Comparison of ENCODE assay signal across 8 cellular contexts in genomic region chr11:2376751-2377451, GRCh38. TPM values are rescaled to one million over a fixed set of nuclear protein-coding genes. Genes with fewer than 3 reads are reported as not detected.
DNase-seq lines count a peak whose midpoint lies in the region; ATAC-seq, FAIRE-seq and TF ChIP-seq lines count a peak whose summit lies in the region.

Gene CD81, plus strand, starts transcription at chr11:2377310. Its CDS starts 240 bp downstream, at chr11:2377550.

- no peaks in the 10 kb centered on the region for H3K36me3 Mint-ChIP-seq in activated naive CD4-positive, alpha-beta T cell treated with anti-CD3 and anti-CD28 coated beads, Interleukin-2, amount 50 U/mL, for 24 hours

- H3K9me2 ChIP-seq in MM.1S (replicated peaks; ENCODE audit: insufficient read depth, low read length) = no peaks in the 10 kb centered on the region

- no peaks in the 10 kb centered on the region for H3K9me3 Mint-ChIP-seq in activated naive CD4-positive, alpha-beta T cell treated with anti-CD3 and anti-CD28 coated beads, Interleukin-2, amount 50 U/mL, for 24 hours

- WGBS in pancreas, 2 donors = 6 to 12% methylated on average over 11 to 65 of the region's 65 CpGs

- H3K27me3 ChIP-seq in GM06990 (replicated peaks; ENCODE audit: control insufficient read depth, insufficient read depth, low read length) (no peaks in the 10 kb centered on the region), RWPE2 (ENCODE audit: insufficient read depth, poor library complexity, severe bottlenecking) (no peaks in the 10 kb centered on the region), pancreas (no peaks in the 10 kb centered on the region), MM.1S (replicated peaks; ENCODE audit: insufficient read depth, low read length) (peaks cover 86% of the 10 kb centered on the region)

- H3K4me3 ChIP-seq in GM06990 (replicated peaks; ENCODE audit: low read depth, low read length) (peak within 1 kb of the TSS; percentile 89), RWPE2 (ENCODE audit: severe bottlenecking) (peak within 1 kb of the TSS; percentile 85), pancreas (peak within 1 kb of the TSS; percentile 85 to 100 (median 96)), MM.1S (ENCODE audit: low read length) (no peak within 1 kb of the TSS)

- no peak for FAIRE-seq in pancreas (lab: Jason Lieb, UNC)

- no peak within 1 kb of the TSS for H3K9ac ChIP-seq in MM.1S (ENCODE audit: low read length)

- no peak within 1 kb of the TSS for H3K4me2 ChIP-seq in MM.1S (ENCODE audit: low read depth, low read length)

- H3K4me3 Mint-ChIP-seq in activated naive CD4-positive, alpha-beta T cell treated with anti-CD3 and anti-CD28 coated beads, Interleukin-2, amount 50 U/mL, for 24 hours = peak within 1 kb of the TSS; percentile 89

- no peak within 1 kb of the TSS for H2AFZ ChIP-seq in MM.1S (ENCODE audit: low read length)

- H3K4me1 ChIP-seq in RWPE2 (ENCODE audit: insufficient read depth, poor library complexity, severe bottlenecking) (peaks cover 3% of the 10 kb centered on the region), pancreas (peaks cover 24 to 36% (median 31%) of the 10 kb centered on the region in 3 donors), MM.1S (ENCODE audit: low read length) (no peaks in the 10 kb centered on the region; the same call in 1 of the 2 replicates)

- DNase-seq in GM06990 (ENCODE audit: extremely low read depth, insufficient read length) (peak; percentile 59), RWPE2 (ENCODE audit: low spot score) (no peak), head of caudate nucleus (peak in 39 of 42 donors; percentile 61 to 90 (median 78)), pancreas (peak in 4 of 6 donors; percentile 62 to 90 (median 80)), ureter (ENCODE audit: low spot score) (peak; percentile 65), MM.1S (no peak)

- ATAC-seq in HG02610 (IDR thresholded peaks at IDR 0.05; ENCODE audit: unreplicated experiment) = peak; percentile 50
- peak; percentile 44 for ATAC-seq in RWPE2 (ENCODE audit: low read depth)
- peak; percentile 71 to 81 (median 78) for ATAC-seq in pancreas

- H3K9me3 ChIP-seq in RWPE2 (ENCODE audit: severe bottlenecking) (no peaks in the 10 kb centered on the region), pancreas (no peaks in the 10 kb centered on the region), MM.1S (replicated peaks; ENCODE audit: insufficient read depth, low read length) (no peaks in the 10 kb centered on the region)

- peaks cover 23% of the 10 kb centered on the region for H3K4me1 Mint-ChIP-seq in activated naive CD4-positive, alpha-beta T cell treated with anti-CD3 and anti-CD28 coated beads, Interleukin-2, amount 50 U/mL, for 24 hours

- H3K36me3 ChIP-seq in GM06990 (ENCODE audit: control insufficient read depth, insufficient read depth, low read length) = no peaks in the 10 kb centered on the region; the same call in 1 of the 2 replicates
- peaks cover 4% of the 10 kb centered on the region for H3K36me3 ChIP-seq in RWPE2 (ENCODE audit: low read depth)
- H3K36me3 ChIP-seq in pancreas = no peaks in the 10 kb centered on the region
- no peaks in the 10 kb centered on the region for H3K36me3 ChIP-seq in MM.1S (replicated peaks; ENCODE audit: insufficient read depth, low read length)

- peak within 1 kb of the TSS; percentile 66 for H3K27ac ChIP-seq in RWPE2 (ENCODE audit: poor library complexity, severe bottlenecking)
- H3K27ac ChIP-seq in pancreas = peak within 1 kb of the TSS; percentile 84 to 92 (median 89)
- H3K27ac ChIP-seq in MM.1S (ENCODE audit: low read length) = no peak within 1 kb of the TSS

- TF ChIP-seq CTCF in GM06990 (IDR thresholded peaks at IDR 0.05; ENCODE audit: insufficient read depth, low read length, poor library complexity, severe bottlenecking) (no peak), RWPE2 (IDR thresholded peaks at IDR 0.05; ENCODE audit: poor library complexity, severe bottlenecking) (no peak), pancreas (IDR thresholded peaks at IDR 0.05) (no peak), MM.1S (IDR thresholded peaks at IDR 0.05; ENCODE audit: low read length) (no peak)

- no peaks in the 10 kb centered on the region for H3F3A ChIP-seq in MM.1S (ENCODE audit: insufficient read depth, low read length)

- intact Hi-C loops in head of caudate nucleus (cut with DNase I) = loop anchor here (10.0 kb wide), 1 partner anchor 62 kb away; no protein-coding TSS in a partner anchor
- intact Hi-C loops in pancreas (cut with DNase I) = no loop called here

- no peaks in the 10 kb centered on the region for H3K27me3 Mint-ChIP-seq in activated naive CD4-positive, alpha-beta T cell treated with anti-CD3 and anti-CD28 coated beads, Interleukin-2, amount 50 U/mL, for 24 hours

- no peaks in the 10 kb centered on the region for H4K20me1 ChIP-seq in MM.1S (ENCODE audit: insufficient read depth, low read length)

- no peaks in the 10 kb centered on the region for H3K79me2 ChIP-seq in MM.1S (ENCODE audit: low read length)

- H3K27ac Mint-ChIP-seq in activated naive CD4-positive, alpha-beta T cell treated with anti-CD3 and anti-CD28 coated beads, Interleukin-2, amount 50 U/mL, for 24 hours = peak within 1 kb of the TSS; percentile 23

RNA-seq across cellular contexts. Expression of gene CD81, which starts in this region (rescaled TPM):
- total RNA-seq in pancreas (100 to 1,000 TPM; 154 to 337 (median 236) TPM), ureter (831 TPM)
- 100 to 1,000 TPM; 166 to 392 TPM for polyA plus RNA-seq in pancreas

Comparison
In these comparisons a context has a peak if more than half of its experiments do, and no peak if none do; other contexts are left out.
1. DNase-seq: peak in GM06990 (single experiment), head of caudate nucleus (39 of 42), pancreas (4 of 6) and ureter (single experiment); none in RWPE2 (single experiment) and MM.1S (single experiment).
2. Peak in every context shown above with its lines, with median percentiles within 50 percentile points of each other: ATAC-seq.